Comparison of ENCODE assay signal across 9 cellular contexts in genomic region chr9:78707481-78707977, GRCh38.
DNase-seq lines count a peak whose midpoint lies in the region; ATAC-seq and FAIRE-seq lines count a peak whose summit lies in the region.
"Had no signal": no experiment of that assay in that cellular context is flagged by ENCODE, and none has a peak within 500 bp of the region (broad histone marks: within the 10 kb centered on the region; RNA-seq: fewer than 3 reads in every experiment).

No MANE protein-coding gene starts in this region.

- ATAC-seq in GM21723 (IDR thresholded peaks at IDR 0.05; ENCODE audit: unreplicated experiment) = peak; percentile 97
- ATAC-seq: activated CD4-positive, CD25-positive, alpha-beta regulatory T cell treated with anti-CD3 and anti-CD28 coated beads, Interleukin-2, amount 50 U/mL, for 24 hours had no signal

- no peaks in the 10 kb centered on the region for H3K36me3 ChIP-seq in HAP-1 (replicated peaks)

- H3K4me1 ChIP-seq in HAP-1 = no peaks in the 10 kb centered on the region

- H3K4me3 ChIP-seq in HAP-1 = no peak overlapping the region

- peak; percentile 99 for FAIRE-seq in G401.6 (lab: Jason Lieb, UNC)

- H3K27me3 ChIP-seq in HAP-1 (ENCODE audit: low read depth) = no peaks in the 10 kb centered on the region

- in situ Hi-C loops in HAP-1 (cut with MboI; ENCODE audit: low sequenced_read_pairs) = no loop called here

- peak; percentile 76 for DNase-seq in HS-5 (ENCODE audit: low read depth)
- peak; percentile 63 for DNase-seq in fibroblast of gingiva (ENCODE audit: low read depth)
- DNase-seq in activated CD4-positive, alpha-beta T cell treated with anti-CD3 and anti-CD28 coated beads, Interleukin-2, amount 50 U/mL, for 1 hour = no peak
- DNase-seq in effector CD4-positive, alpha-beta T cell = no peak
- DNase-seq in HAP-1 (ENCODE audit: low spot score in 2 of 2) = no peak
- no peak for DNase-seq in HPDE6-E6E7 (ENCODE audit: extremely low spot score)

- H3K9me3 ChIP-seq in HAP-1 = no peaks in the 10 kb centered on the region

Comparison
In these comparisons a context has a peak if more than half of its experiments do, and no peak if none do; other contexts are left out.
1. DNase-seq: peak in HS-5 (single experiment) and fibroblast of gingiva (single experiment); none in activated CD4-positive, alpha-beta T cell treated with anti-CD3 and anti-CD28 coated beads, Interleukin-2, amount 50 U/mL, for 1 hour (single experiment), effector CD4-positive, alpha-beta T cell (single experiment), HAP-1 (0 of 2) and HPDE6-E6E7 (single experiment).